ENCODE assay signal across 17 cellular contexts in genomic region chr13:60944016-60944415, GRCh38.
"Had no signal": no experiment of that assay in that cellular context is flagged by ENCODE, and none has a peak within 500 bp of the region (broad histone marks: within the 10 kb centered on the region; RNA-seq: fewer than 3 reads in every experiment).

No MANE protein-coding gene starts in this region.

- H3K4me3 ChIP-seq: heart left ventricle, psoas muscle, right lobe of liver, suprapubic skin, thyroid gland, uterus had no signal

- H3K4me1 ChIP-seq: heart left ventricle, parathyroid adenoma, psoas muscle, right lobe of liver, suprapubic skin, thyroid gland, uterus had no signal

- H3K27ac ChIP-seq: heart left ventricle, parathyroid adenoma, psoas muscle, right lobe of liver, suprapubic skin, thyroid gland, uterus had no signal

- H3K9me3 ChIP-seq: heart left ventricle, psoas muscle, right lobe of liver, suprapubic skin, thyroid gland, uterus had no signal

- DNase-seq: effector memory CD4-positive, alpha-beta T cell; heart left ventricle; hippocampal formation; kidney glomerular epithelial cell; mesendoderm; naive B cell; occipital lobe; psoas muscle; retina; right lobe of liver; stimulated activated CD4-positive, alpha-beta T cell treated with anti-CD3 and anti-CD28 coated beads, Interleukin-4, amount 100 ng/mL, for 1 hour; stimulated activated CD8-positive, alpha-beta memory T cell treated with anti-CD3 and anti-CD28 coated beads, Interleukin-4, amount 100 ng/mL, for 48 hours; stimulated activated naive CD8-positive, alpha-beta T cell treated with anti-CD3 and anti-CD28 coated beads, Interleukin-15, Interleukin-2, amounts not matched to agents 100 U/mL and 50 U/mL, for 24 hours; thyroid gland; uterus had no signal

- H3K27me3 ChIP-seq: heart left ventricle, right lobe of liver, suprapubic skin, thyroid gland, uterus had no signal

- H3K36me3 ChIP-seq: heart left ventricle, right lobe of liver, suprapubic skin, thyroid gland, uterus had no signal
